In genomic region chr22:39679652-39680051, GRCh38 we compare ENCODE assay signal across 31 cellular contexts.
DNase-seq lines count a peak whose midpoint lies in the region; ATAC-seq lines count a peak whose summit lies in the region.
"Had no signal": no experiment of that assay in that cellular context is flagged by ENCODE, and none has a peak within 500 bp of the region (broad histone marks: within the 10 kb centered on the region; RNA-seq: fewer than 3 reads in every experiment).

No MANE protein-coding gene starts in this region.

- no CpG with 5 or more reads among the region's 17 CpGs for WGBS in neuronal stem cell (ENCODE audit: extremely low coverage in 2 of 2, insufficient read length in 2 of 2, insufficient replicate concordance in 1 of 2), 2 donors

- H3K4me2 ChIP-seq in neuronal stem cell (ENCODE audit: insufficient read depth, low read length, poor library complexity, severe bottlenecking), result no peak overlapping the region
- H3K4me2 ChIP-seq: A549 had no signal

- H3K4ac ChIP-seq in neuronal stem cell (ENCODE audit: low read length), result no peak overlapping the region

- H3K9me3 Mint-ChIP-seq in activated naive CD8-positive, alpha-beta T cell treated with anti-CD3 and anti-CD28 coated beads, Interleukin-2, amount 50 U/mL, for 24 hours, result no peaks in the 10 kb centered on the region
- H3K9me3 Mint-ChIP-seq: CD4-positive, alpha-beta T cell; CD8-positive, alpha-beta memory T cell; CD8-positive, alpha-beta T cell had no signal

- H3K36me3 ChIP-seq in neuronal stem cell (replicated peaks in 1 of 2; ENCODE audit: control insufficient read depth in 2 of 2, insufficient read depth in 2 of 2, low read length in 2 of 2), result no peaks in the 10 kb centered on the region
- H3K36me3 ChIP-seq: BE2C; BLaER1; BLaER1 treated with 17β-estradiol and CSF1 and Interleukin-3, amounts not matched to agents 10 nM and 100 nM had no signal

- H3K27me3 Mint-ChIP-seq in activated naive CD8-positive, alpha-beta T cell treated with anti-CD3 and anti-CD28 coated beads, Interleukin-2, amount 50 U/mL, for 24 hours, result peaks cover 8% of the 10 kb centered on the region
- H3K27me3 Mint-ChIP-seq: CD4-positive, alpha-beta memory T cell had no signal

- H3K4me1 ChIP-seq in neuronal stem cell (ENCODE audit: control insufficient read depth in 2 of 2, insufficient read depth in 1 of 2, low read depth in 1 of 2, low read length in 2 of 2), result peaks cover 0 to under 1% of the 10 kb centered on the region in 2 donors
- H3K4me1 ChIP-seq: BE2C, Caco-2 had no signal

- peak overlapping the region; percentile 70 for H3K18ac ChIP-seq in neuronal stem cell (ENCODE audit: low read length)

- no peak overlapping the region for H4K91ac ChIP-seq in neuronal stem cell (ENCODE audit: low read depth, low read length, poor library complexity)

- H3K4me3 ChIP-seq in neuronal stem cell (ENCODE audit: low read length in 2 of 2), result no peak overlapping the region
- H3K4me3 ChIP-seq: A549; BLaER1; BLaER1 treated with 17β-estradiol and CSF1 and Interleukin-3, amounts not matched to agents 10 nM and 100 nM had no signal

- no peak overlapping the region for H4K8ac ChIP-seq in neuronal stem cell (ENCODE audit: low read depth, low read length)

- peak overlapping the region; percentile 50 for H3K9ac ChIP-seq in neuronal stem cell (ENCODE audit: low read depth, low read length, poor library complexity)

- H3K9me3 ChIP-seq in neuronal stem cell (replicated peaks in 1 of 2; ENCODE audit: control insufficient read depth in 2 of 2, insufficient read depth in 1 of 2, low read depth in 1 of 2, low read length in 2 of 2), result no peaks in the 10 kb centered on the region
- H3K9me3 ChIP-seq: A549; BE2C; BLaER1; BLaER1 treated with 17β-estradiol and CSF1 and Interleukin-3, amounts not matched to agents 10 nM and 100 nM; Caco-2 had no signal

- H2BK12ac ChIP-seq in neuronal stem cell (ENCODE audit: low read length), result no peak overlapping the region

- H2BK5ac ChIP-seq in neuronal stem cell (ENCODE audit: low read length), result no peak overlapping the region

- H3K4me1 Mint-ChIP-seq in activated naive CD8-positive, alpha-beta T cell treated with anti-CD3 and anti-CD28 coated beads, Interleukin-2, amount 50 U/mL, for 24 hours, result no peaks in the 10 kb centered on the region
- H3K4me1 Mint-ChIP-seq: B cell; CD14-positive monocyte; CD4-positive, CD25-positive, alpha-beta regulatory T cell had no signal

- peak; percentile 56 for DNase-seq in Right ventricle myocardium inferior (ENCODE audit: missing footprints)
- no peak for DNase-seq in left ventricle myocardium superior
- no peak for DNase-seq in neuronal stem cell (ENCODE audit: low spot score)
- DNase-seq in activated naive CD8-positive, alpha-beta T cell treated with anti-CD3 and anti-CD28 coated beads, Interleukin-2, amount 50 U/mL, for 24 hours, result no peak
- DNase-seq: 8988T; ACHN; AML-193; BE2C; C1 segment of cervical spinal cord; Caco-2; Calu3; CD4-positive, alpha-beta T cell; CD4-positive, CD25-positive, alpha-beta regulatory T cell; CD8-positive, alpha-beta memory T cell; CD8-positive, alpha-beta T cell; COR-L47; DMS 273 treated with DMSO at 0.1 percent for 48 hours; DMS153; DMS53; DMS79; DMS79 treated with DMSO at 0.1 percent for 48 hours; DND-41; EL had no signal

- H2AK5ac ChIP-seq in neuronal stem cell (ENCODE audit: low read depth, low read length), result peak overlapping the region; percentile 94

- H2AFZ ChIP-seq in neuronal stem cell (ENCODE audit: low read length), result no peak overlapping the region

- H3K79me1 ChIP-seq in neuronal stem cell (ENCODE audit: low read depth, low read length), result no peaks in the 10 kb centered on the region

- H3K27ac ChIP-seq in neuronal stem cell (replicated peaks; ENCODE audit: low read length), result no peak overlapping the region
- H3K27ac ChIP-seq: 22Rv1, A549, C4-2B had no signal

- no peak for ATAC-seq in Right ventricle myocardium inferior
- ATAC-seq in left ventricle myocardium superior, result no peak
- ATAC-seq in activated naive CD8-positive, alpha-beta T cell treated with anti-CD3 and anti-CD28 coated beads, Interleukin-2, amount 50 U/mL, for 24 hours, result no peak
- ATAC-seq: A549; CD8-positive, alpha-beta T cell had no signal

- no peak overlapping the region for H3K27ac Mint-ChIP-seq in activated naive CD8-positive, alpha-beta T cell treated with anti-CD3 and anti-CD28 coated beads, Interleukin-2, amount 50 U/mL, for 24 hours
- H3K27ac Mint-ChIP-seq: B cell; CD14-positive monocyte; CD4-positive, alpha-beta T cell; CD4-positive, CD25-positive, alpha-beta regulatory T cell; CD8-positive, alpha-beta memory T cell; CD8-positive, alpha-beta T cell had no signal

- no peaks in the 10 kb centered on the region for H3K36me3 Mint-ChIP-seq in activated naive CD8-positive, alpha-beta T cell treated with anti-CD3 and anti-CD28 coated beads, Interleukin-2, amount 50 U/mL, for 24 hours (ENCODE audit: low read depth)
- H3K36me3 Mint-ChIP-seq: CD14-positive monocyte had no signal

- H3K4me3 Mint-ChIP-seq in activated naive CD8-positive, alpha-beta T cell treated with anti-CD3 and anti-CD28 coated beads, Interleukin-2, amount 50 U/mL, for 24 hours, result no peak overlapping the region
- H3K4me3 Mint-ChIP-seq: B cell; CD14-positive monocyte; CD4-positive, alpha-beta memory T cell; CD4-positive, alpha-beta T cell; CD4-positive, CD25-positive, alpha-beta regulatory T cell; CD8-positive, alpha-beta memory T cell; CD8-positive, alpha-beta T cell had no signal

- no peak overlapping the region for H3K14ac ChIP-seq in neuronal stem cell (ENCODE audit: low read length)

- H3K27me3 ChIP-seq in neuronal stem cell (ENCODE audit: control insufficient read depth in 3 of 3, insufficient read depth in 3 of 3, low read depth in 1 of 3, low read length in 3 of 3), result peaks cover 0 to 17% (median 0%) of the 10 kb centered on the region in 3 experiments
- H3K27me3 ChIP-seq: BE2C, BLaER1 had no signal

- peak overlapping the region; percentile 70 for H3K23ac ChIP-seq in neuronal stem cell (ENCODE audit: low read depth, low read length, poor library complexity)

- H2BK15ac ChIP-seq in neuronal stem cell (ENCODE audit: low read length), result peak overlapping the region; percentile 43

- intact Hi-C loops in Right ventricle myocardium inferior (cut with DNase I) (no loop called here), left ventricle myocardium superior (cut with micrococcal nuclease) (no loop called here)

- H2BK120ac ChIP-seq in neuronal stem cell (ENCODE audit: low read depth, low read length), result peak overlapping the region; percentile 9
